Comparison of ENCODE assay signal across 9 cellular contexts in genomic region chr2:190636362-190636761, GRCh38. TPM values are rescaled to one million over a fixed set of nuclear protein-coding genes. Genes with fewer than 3 reads are reported as not detected.
DNase-seq lines count a peak whose midpoint lies in the region; TF ChIP-seq lines count a peak whose summit lies in the region.
"Had no signal": no experiment of that assay in that cellular context is flagged by ENCODE, and none has a peak within 500 bp of the region (broad histone marks: within the 10 kb centered on the region; RNA-seq: fewer than 3 reads in every experiment).

No MANE protein-coding gene starts in this region.

- no peaks in the 10 kb centered on the region for H3K4me1 Mint-ChIP-seq in activated CD4-positive, alpha-beta memory T cell treated with anti-CD3 and anti-CD28 coated beads, Interleukin-2, amount 10 ng/mL, durations not matched to agents 7 days and 5 days
- H3K4me1 Mint-ChIP-seq in activated naive CD4-positive, alpha-beta T cell treated with anti-CD3 and anti-CD28 coated beads for 36 hours (ENCODE audit: low read depth): peaks cover 9% of the 10 kb centered on the region

- DNase-seq in H4 (ENCODE audit: low spot score) (peak; percentile 40), SJCRH30 (peak; percentile 64 to 78), fibroblast of mammary gland (ENCODE audit: low read depth) (peak; percentile 86), renal cortical epithelial cell (ENCODE audit: low read depth) (peak; percentile 85), DMS153 (lab: John Stamatoyannopoulos, UW) (no peak), posterior cingulate gyrus (no peak)
- DNase-seq in activated CD4-positive, alpha-beta memory T cell treated with anti-CD3 and anti-CD28 coated beads, Interleukin-2, amount 10 ng/mL, durations not matched to agents 7 days and 5 days: no peak
- DNase-seq in activated naive CD4-positive, alpha-beta T cell treated with anti-CD3 and anti-CD28 coated beads for 36 hours: no peak

- POLR2A ChIA-PET in activated CD4-positive, alpha-beta memory T cell treated with anti-CD3 and anti-CD28 coated beads, Interleukin-2, amount 10 ng/mL, durations not matched to agents 7 days and 5 days (lab: Charles Lee): interaction anchor here (1.1 kb wide), 1 partner anchor 10 kb away, joined by 3 read pairs; no protein-coding TSS in a partner anchor

- CTCF ChIA-PET in activated CD4-positive, alpha-beta memory T cell treated with anti-CD3 and anti-CD28 coated beads, Interleukin-2, amount 10 ng/mL, durations not matched to agents 7 days and 5 days (lab: Charles Lee): interaction anchor here (1.5 to 2.7 kb wide), 3 partner anchors 15 to 144 kb away, joined by 4 to 8 read pairs (median 6); no protein-coding TSS in a partner anchor
- CTCF ChIA-PET in activated naive CD4-positive, alpha-beta T cell treated with anti-CD3 and anti-CD28 coated beads for 36 hours (lab: Charles Lee): interaction anchor here (0.7 to 1.7 kb wide), 4 partner anchors 10 to 215 kb away, joined by 3 to 8 read pairs (median 4); no protein-coding TSS in a partner anchor

- no peak for TF ChIP-seq CTCF in fibroblast of mammary gland (conservative IDR thresholded peaks at IDR 0.05; ENCODE audit: control insufficient read depth, insufficient read depth, low read depth, low read length)

- H3K27ac Mint-ChIP-seq in activated CD4-positive, alpha-beta memory T cell treated with anti-CD3 and anti-CD28 coated beads, Interleukin-2, amount 10 ng/mL, durations not matched to agents 7 days and 5 days: no peak overlapping the region
- H3K27ac Mint-ChIP-seq in activated naive CD4-positive, alpha-beta T cell treated with anti-CD3 and anti-CD28 coated beads for 36 hours: no peak overlapping the region
- H3K27ac Mint-ChIP-seq: activated T-helper 2 cell treated with anti-CD3 and anti-CD28 coated beads, Interferon-gamma antibody, Interleukin-2, Interleukin-4, amounts not matched to agents 10 μg/mL and 5 μg/mL and 100 μg/mL, durations not matched to agents 14 hours and 24 hours and 36 hours had no signal

- peak overlapping the region; percentile 27 for H3K27ac ChIP-seq in SJCRH30

- H3K4me1 ChIP-seq in SJCRH30: peaks cover 20% of the 10 kb centered on the region

- H3K9me3 Mint-ChIP-seq in activated CD4-positive, alpha-beta memory T cell treated with anti-CD3 and anti-CD28 coated beads, Interleukin-2, amount 10 ng/mL, durations not matched to agents 7 days and 5 days: no peaks in the 10 kb centered on the region
- no peaks in the 10 kb centered on the region for H3K9me3 Mint-ChIP-seq in activated naive CD4-positive, alpha-beta T cell treated with anti-CD3 and anti-CD28 coated beads for 36 hours
- H3K9me3 Mint-ChIP-seq: activated T-helper 2 cell treated with anti-CD3 and anti-CD28 coated beads, Interferon-gamma antibody, Interleukin-2, Interleukin-4, amounts not matched to agents 10 μg/mL and 5 μg/mL and 100 μg/mL, durations not matched to agents 14 hours and 24 hours and 36 hours had no signal

- H3K27me3 ChIP-seq in SJCRH30: no peaks in the 10 kb centered on the region

- H3K4me3 Mint-ChIP-seq in activated CD4-positive, alpha-beta memory T cell treated with anti-CD3 and anti-CD28 coated beads, Interleukin-2, amount 10 ng/mL, durations not matched to agents 7 days and 5 days: no peak overlapping the region
- no peak overlapping the region for H3K4me3 Mint-ChIP-seq in activated naive CD4-positive, alpha-beta T cell treated with anti-CD3 and anti-CD28 coated beads for 36 hours

- H3K27me3 Mint-ChIP-seq in activated CD4-positive, alpha-beta memory T cell treated with anti-CD3 and anti-CD28 coated beads, Interleukin-2, amount 10 ng/mL, durations not matched to agents 7 days and 5 days: no peaks in the 10 kb centered on the region
- H3K27me3 Mint-ChIP-seq in activated naive CD4-positive, alpha-beta T cell treated with anti-CD3 and anti-CD28 coated beads for 36 hours (ENCODE audit: low read depth): no peaks in the 10 kb centered on the region

- H3K4me3 ChIP-seq in SJCRH30 (no peak overlapping the region), fibroblast of mammary gland (ENCODE audit: control insufficient read depth, low read depth, low read length) (no peak overlapping the region)

- no peaks in the 10 kb centered on the region for H3K36me3 Mint-ChIP-seq in activated CD4-positive, alpha-beta memory T cell treated with anti-CD3 and anti-CD28 coated beads, Interleukin-2, amount 10 ng/mL, durations not matched to agents 7 days and 5 days (ENCODE audit: low read depth)
- H3K36me3 Mint-ChIP-seq in activated naive CD4-positive, alpha-beta T cell treated with anti-CD3 and anti-CD28 coated beads for 36 hours (ENCODE audit: low read depth): no peaks in the 10 kb centered on the region

- no peaks in the 10 kb centered on the region for H3K36me3 ChIP-seq in SJCRH30

- intact Hi-C loops in activated naive CD4-positive, alpha-beta T cell treated with anti-CD3 and anti-CD28 coated beads for 36 hours (cut with micrococcal nuclease): loop anchor here (1.0 to 5.0 kb wide), 3 partner anchors 44 to 254 kb away; no protein-coding TSS in a partner anchor
- intact Hi-C loops in posterior cingulate gyrus (cut with DNase I): no loop called here

- no peaks in the 10 kb centered on the region for H3K9me3 ChIP-seq in SJCRH30 (replicated peaks)

RNA-seq across cellular contexts. Expression of gene NAB1, which starts 12.5 kb away (rescaled TPM):
- 22.6 and 28.7 TPM in 2 replicates for total RNA-seq in H4 (2014; rRNA removed; shearing (Covaris generic))
- 130 and 137 TPM in 2 replicates for total RNA-seq in SJCRH30 (2014; rRNA removed; shearing (Covaris generic))
- total RNA-seq in renal cortical epithelial cell: 37.4 and 45.8 TPM in 2 replicates
- total RNA-seq in activated CD4-positive, alpha-beta memory T cell treated with anti-CD3 and anti-CD28 coated beads, Interleukin-2, amount 10 ng/mL, durations not matched to agents 7 days and 5 days: 10 to 100 TPM; 21.7 to 28.1 TPM
- 10 to 100 TPM; 38.7 to 48.1 TPM for total RNA-seq in activated naive CD4-positive, alpha-beta T cell treated with anti-CD3 and anti-CD28 coated beads for 36 hours

Comparison
In these comparisons a context has a peak if more than half of its experiments do, and no peak if none do; other contexts are left out.
1. DNase-seq: peak in H4 (single experiment), SJCRH30 (2 of 2), fibroblast of mammary gland (single experiment) and renal cortical epithelial cell (single experiment); none in activated CD4-positive, alpha-beta memory T cell treated with anti-CD3 and anti-CD28 coated beads, Interleukin-2, amount 10 ng/mL, durations not matched to agents 7 days and 5 days (single experiment), DMS153 (single experiment), activated naive CD4-positive, alpha-beta T cell treated with anti-CD3 and anti-CD28 coated beads for 36 hours (single experiment) and posterior cingulate gyrus (0 of 10).